1 cellular context compared by ENCODE assay signal in genomic region chr3:177749836-177750235, GRCh38.
TF ChIP-seq lines count a peak whose summit lies in the region.

No MANE protein-coding gene starts in this region.

TF ChIP-seq in IMR-90, 13 proteins besides CTCF, POLR2A, EP300 and RAD21:
- TF ChIP-seq ELK1 (IDR thresholded peaks at IDR 0.05; ENCODE audit: borderline replicate concordance, low read depth, low read length) (no peak), RFX5 (IDR thresholded peaks at IDR 0.05; ENCODE audit: low read depth, low read length) (no peak), USF2 (IDR thresholded peaks at IDR 0.05; ENCODE audit: low read depth, low read length) (no peak), CEBPB (IDR thresholded peaks at IDR 0.05; ENCODE audit: low read depth, low read length) (no peak), SMC3 (IDR thresholded peaks at IDR 0.05; ENCODE audit: low read depth, low read length) (no peak), NFE2L2 (IDR thresholded peaks at IDR 0.05; ENCODE audit: low read depth, low read length) (no peak), BHLHE40 (IDR thresholded peaks at IDR 0.05; ENCODE audit: low read depth, low read length) (no peak), RCOR1 (IDR thresholded peaks at IDR 0.05; ENCODE audit: insufficient replicate concordance, low read length) (no peak), CHD1 (IDR thresholded peaks at IDR 0.05; ENCODE audit: low read depth, low read length) (no peak), MAZ (IDR thresholded peaks at IDR 0.05; ENCODE audit: borderline replicate concordance, low read depth, low read length) (no peak), FOS (IDR thresholded peaks at IDR 0.05; ENCODE audit: low read depth, low read length) (no peak), MXI1 (IDR thresholded peaks at IDR 0.05; ENCODE audit: borderline replicate concordance, low read depth, low read length) (no peak), MAFK (IDR thresholded peaks at IDR 0.05; ENCODE audit: low read depth, low read length) (no peak)
